19 cellular contexts compared by ENCODE assay signal in the genomic region with DNA sequence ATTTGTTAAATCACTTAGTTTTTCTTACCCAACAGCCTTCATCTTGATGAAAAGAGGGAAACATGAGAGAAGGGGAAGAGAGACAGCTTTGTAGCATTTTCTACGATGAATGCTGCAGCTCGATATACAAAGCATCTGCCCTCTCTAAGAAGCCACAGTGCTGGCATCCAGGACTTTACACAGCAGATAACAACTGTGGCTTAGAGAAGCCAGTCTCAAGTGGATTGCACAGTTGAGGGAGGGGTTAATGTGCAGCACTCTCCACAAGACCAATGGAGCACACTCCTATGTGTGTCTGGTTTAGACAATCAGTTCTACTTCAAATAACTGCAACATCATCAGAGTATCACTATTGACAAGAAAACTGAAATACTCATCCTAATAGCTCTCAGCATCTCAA. TPM values are rescaled to one million over a fixed set of nuclear protein-coding genes. Genes with fewer than 3 reads are reported as not detected.
DNase-seq lines count a peak whose midpoint lies in the region; ATAC-seq, FAIRE-seq and TF ChIP-seq lines count a peak whose summit lies in the region.
"Had no signal": no experiment of that assay in that cellular context is flagged by ENCODE, and none has a peak within 500 bp of the region (broad histone marks: within the 10 kb centered on the region; RNA-seq: fewer than 3 reads in every experiment).

No MANE protein-coding gene starts in this region.

- no peaks in the 10 kb centered on the region for H3K27me3 Mint-ChIP-seq in activated T-cell treated with anti-CD3 and anti-CD28 coated beads, Interleukin-2, amount 50 U/mL, for 72 hours (ENCODE audit: low read depth)
- H3K27me3 Mint-ChIP-seq in naive thymus-derived CD4-positive, alpha-beta T cell: no peaks in the 10 kb centered on the region
- no peaks in the 10 kb centered on the region for H3K27me3 Mint-ChIP-seq in natural killer cell (ENCODE audit: low read depth in 2 of 2)
- H3K27me3 Mint-ChIP-seq: activated B cell treated with CpG ODN at 0.5 μM for 24 hours; CD4-positive, alpha-beta memory T cell; stimulated activated naive B cell treated with anti-CD40 and anti-IgM and Interleukin-4, amounts not matched to agents 10 μg/mL and 1 μg/mL and 100 μg/mL, for 72 hours had no signal

- peaks cover 49% of the 10 kb centered on the region for H3K4me1 Mint-ChIP-seq in activated T-cell treated with anti-CD3 and anti-CD28 coated beads, Interleukin-2, amount 50 U/mL, for 72 hours (ENCODE audit: low read depth)
- H3K4me1 Mint-ChIP-seq in naive thymus-derived CD4-positive, alpha-beta T cell: peaks cover 31 to 68% (median 46%) of the 10 kb centered on the region in 7 donors
- H3K4me1 Mint-ChIP-seq in natural killer cell: peaks cover 13 to 22% of the 10 kb centered on the region in 2 donors

- H3K4me3 Mint-ChIP-seq in activated T-cell treated with anti-CD3 and anti-CD28 coated beads, Interleukin-2, amount 50 U/mL, for 72 hours: no peak overlapping the region
- H3K4me3 Mint-ChIP-seq in naive thymus-derived CD4-positive, alpha-beta T cell: no peak overlapping the region
- no peak overlapping the region for H3K4me3 Mint-ChIP-seq in natural killer cell
- H3K4me3 Mint-ChIP-seq: activated B cell treated with CpG ODN at 0.5 μM for 24 hours; CD4-positive, alpha-beta memory T cell; stimulated activated naive B cell treated with anti-CD40 and anti-IgM and Interleukin-4, amounts not matched to agents 10 μg/mL and 1 μg/mL and 100 μg/mL, for 72 hours had no signal

- no peak overlapping the region for H3K4me3 ChIP-seq in Panc1 (ENCODE audit: low read depth in 2 of 2, low read length in 2 of 2)
- no peak overlapping the region for H3K4me3 ChIP-seq in naive thymus-derived CD4-positive, alpha-beta T cell (ENCODE audit: low read length)
- H3K4me3 ChIP-seq: heart left ventricle, thyroid gland had no signal

- ATAC-seq in activated T-cell treated with anti-CD3 and anti-CD28 coated beads, Interleukin-2, amount 50 U/mL, for 72 hours (replicated peaks in 1 of 2): no peak
- ATAC-seq in Panc1 (peak; percentile 32; the same call in 1 of the 2 replicates), natural killer cell (no peak)
- ATAC-seq in naive thymus-derived CD4-positive, alpha-beta T cell: no peak
- ATAC-seq: stimulated activated naive B cell treated with anti-CD40 and anti-IgM and Interleukin-4, amounts not matched to agents 10 μg/mL and 1 μg/mL and 100 μg/mL, for 72 hours had no signal

- CTCF ChIA-PET in Panc1 (lab: Charles Lee): no interaction called here
- CTCF ChIA-PET in naive thymus-derived CD4-positive, alpha-beta T cell (lab: Charles Lee): interaction anchor here (0.9 kb wide), 1 partner anchor 14 kb away, joined by 3 read pairs; no protein-coding TSS in a partner anchor

- BruUV-seq in Panc1 (replicated peaks; lab: Mats Ljungman, UMichigan): no TSS peak

- no peaks in the 10 kb centered on the region for H3K9me3 ChIP-seq in Panc1 (ENCODE audit: control insufficient read depth, insufficient read depth, low read depth, low read length)
- H3K9me3 ChIP-seq in naive thymus-derived CD4-positive, alpha-beta T cell (ENCODE audit: control insufficient read depth in 2 of 3, low read length in 3 of 3): no peaks in the 10 kb centered on the region
- H3K9me3 ChIP-seq: heart left ventricle, thyroid gland had no signal

- peak; percentile 56 for FAIRE-seq in GM12891 (lab: Jason Lieb, UNC)

- TF ChIP-seq CTCF in Panc1 (IDR thresholded peaks at IDR 0.05) (no peak), natural killer cell (IDR thresholded peaks at IDR 0.05) (no peak)

- intact Hi-C loops in Panc1 (cut with micrococcal nuclease; ENCODE audit: unreplicated experiment) (no loop called here), natural killer cell (cut with micrococcal nuclease) (loop anchor here (10.0 kb wide), 1 partner anchor 833 kb away; no protein-coding TSS in a partner anchor)
- intact Hi-C loops in naive thymus-derived CD4-positive, alpha-beta T cell (cut with micrococcal nuclease): no loop called here

- no peaks in the 10 kb centered on the region for H3K27me3 ChIP-seq in Panc1 (ENCODE audit: control insufficient read depth, insufficient read depth, low read length)
- H3K27me3 ChIP-seq in naive thymus-derived CD4-positive, alpha-beta T cell (ENCODE audit: control insufficient read depth in 2 of 2, insufficient read depth in 2 of 2, low read length in 2 of 2): no peaks in the 10 kb centered on the region
- H3K27me3 ChIP-seq: heart left ventricle, thyroid gland had no signal

- H3K36me3 ChIP-seq in Panc1 (ENCODE audit: control insufficient read depth, insufficient read depth, low read length): peaks cover 64% of the 10 kb centered on the region
- H3K36me3 ChIP-seq in naive thymus-derived CD4-positive, alpha-beta T cell (ENCODE audit: control insufficient read depth in 2 of 3, insufficient read depth in 3 of 3, low read length in 3 of 3): peaks cover 8 to 42% (median 13%) of the 10 kb centered on the region in 3 experiments

- peaks cover 21% of the 10 kb centered on the region for H3K4me1 ChIP-seq in Panc1 (ENCODE audit: control insufficient read depth, insufficient read depth, low read length)
- peaks cover 15 to 23% of the 10 kb centered on the region in 2 donors for H3K4me1 ChIP-seq in naive thymus-derived CD4-positive, alpha-beta T cell (ENCODE audit: control insufficient read depth in 2 of 2, insufficient read depth in 2 of 2, low read length in 2 of 2)

- H3K27ac ChIP-seq in Panc1 (ENCODE audit: low read length): no peak overlapping the region; the same call in 1 of the 2 replicates
- peak overlapping the region; percentile 3 for H3K27ac ChIP-seq in naive thymus-derived CD4-positive, alpha-beta T cell (ENCODE audit: low read depth, low read length)
- H3K27ac ChIP-seq: heart left ventricle, thyroid gland had no signal

- peaks cover 3 to 15% of the 10 kb centered on the region in 2 donors for H3K36me3 Mint-ChIP-seq in activated T-cell treated with anti-CD3 and anti-CD28 coated beads, Interleukin-2, amount 50 U/mL, for 72 hours (ENCODE audit: insufficient read depth in 2 of 2)
- peaks cover 0 to 15% (median 13%) of the 10 kb centered on the region in 5 donors for H3K36me3 Mint-ChIP-seq in naive thymus-derived CD4-positive, alpha-beta T cell
- H3K36me3 Mint-ChIP-seq in natural killer cell: no peaks in the 10 kb centered on the region

- TF ChIP-seq POLR2A in GM12891 (IDR thresholded peaks at IDR 0.05; ENCODE audit: low read depth, low read length): no peak

- in situ Hi-C loops in Panc1 (cut with HindIII; ENCODE audit: low pct_unique_long_range_greater_than_20kb, low sequenced_read_pairs): no loop called here

- DNase-seq in activated T-cell treated with anti-CD3 and anti-CD28 coated beads, Interleukin-2, amount 50 U/mL, for 72 hours: no peak
- DNase-seq in activated T-cell treated with anti-CD3 and anti-CD28 coated beads for 4 hours (no peak), GM12891 (ENCODE audit: insufficient read length, low spot score) (no peak), Panc1 (ENCODE audit: low read depth, low spot score) (no peak), NCI-H524 (lab: John Stamatoyannopoulos, UW) (no peak), natural killer cell (no peak)
- DNase-seq in naive thymus-derived CD4-positive, alpha-beta T cell: no peak
- DNase-seq in activated effector memory CD4-positive, alpha-beta T cell treated with Interleukin-2 at 50 U/mL for 16 hours: no peak
- DNase-seq: activated B cell treated with CpG ODN at 0.5 μM for 24 hours; activated gamma-delta T cell; CD4-positive, alpha-beta memory T cell; DMS79; heart left ventricle; MM.1S; NCI-H2029; NCI-H446 treated with DMSO at 0.1 percent for 48 hours; nucleus accumbens; stimulated activated naive B cell treated with anti-CD40 and anti-IgM and Interleukin-4, amounts not matched to agents 10 μg/mL and 1 μg/mL and 100 μg/mL, for 72 hours; thyroid gland had no signal

- peak overlapping the region; percentile 58 for H3K27ac Mint-ChIP-seq in activated T-cell treated with anti-CD3 and anti-CD28 coated beads, Interleukin-2, amount 50 U/mL, for 72 hours
- peak overlapping the region in 7 of 9 donors; percentile 29 to 78 (median 62) for H3K27ac Mint-ChIP-seq in naive thymus-derived CD4-positive, alpha-beta T cell
- H3K27ac Mint-ChIP-seq in natural killer cell: peak overlapping the region in 1 of 2 donors; percentile 13
- H3K27ac Mint-ChIP-seq: activated B cell treated with CpG ODN at 0.5 μM for 24 hours; stimulated activated naive B cell treated with anti-CD40 and anti-IgM and Interleukin-4, amounts not matched to agents 10 μg/mL and 1 μg/mL and 100 μg/mL, for 72 hours had no signal

- no peaks in the 10 kb centered on the region for H3K9me3 Mint-ChIP-seq in activated T-cell treated with anti-CD3 and anti-CD28 coated beads, Interleukin-2, amount 50 U/mL, for 72 hours
- H3K9me3 Mint-ChIP-seq in naive thymus-derived CD4-positive, alpha-beta T cell: no peaks in the 10 kb centered on the region
- H3K9me3 Mint-ChIP-seq in natural killer cell: no peaks in the 10 kb centered on the region
- H3K9me3 Mint-ChIP-seq: activated B cell treated with CpG ODN at 0.5 μM for 24 hours; CD4-positive, alpha-beta memory T cell; stimulated activated naive B cell treated with anti-CD40 and anti-IgM and Interleukin-4, amounts not matched to agents 10 μg/mL and 1 μg/mL and 100 μg/mL, for 72 hours had no signal

- POLR2A ChIA-PET in Panc1 (lab: Charles Lee): no interaction called here
- POLR2A ChIA-PET in naive thymus-derived CD4-positive, alpha-beta T cell (lab: Charles Lee): interaction anchor here (0.5 to 15.5 kb wide), 5 partner anchors 8 to 382 kb away, joined by 3 to 307 read pairs (median 3); a partner anchor contains a TSS

RNA-seq across cellular contexts. Expression of a gene that starts 5.8 kb away (rescaled TPM):
- 10 to 100 TPM; 13.3 to 14.4 TPM for total RNA-seq in activated T-cell treated with anti-CD3 and anti-CD28 coated beads, Interleukin-2, amount 50 U/mL, for 72 hours
- polyA plus RNA-seq in GM12891 (2012; ENCODE audit: low read depth, missing spikeins): 10.7 TPM
- total RNA-seq in Panc1 (2021; ENCODE audit: unreplicated experiment): 31.5 TPM
- polyA plus RNA-seq in Panc1 (2012; ENCODE audit: insufficient read length): 31.3 TPM
- 10 to 100 TPM; 16.0 to 38.1 (median 19.3) TPM for total RNA-seq in naive thymus-derived CD4-positive, alpha-beta T cell
- polyA plus RNA-seq in naive thymus-derived CD4-positive, alpha-beta T cell: 10 to 100 TPM in 1 of 2 donors, 1 to 10 TPM in 1; 8.7 to 13.0 TPM
- total RNA-seq in natural killer cell: 10 to 100 TPM; 13.9 to 17.3 (median 16.6) TPM

RNA-seq across cellular contexts. Expression of a gene that starts 5.9 kb away (rescaled TPM):
- 10 to 100 TPM; 45.0 to 46.1 TPM for total RNA-seq in activated T-cell treated with anti-CD3 and anti-CD28 coated beads, Interleukin-2, amount 50 U/mL, for 72 hours
- polyA plus RNA-seq in GM12891 (2012; ENCODE audit: low read depth, missing spikeins): 20.6 TPM
- total RNA-seq in Panc1 (2021; ENCODE audit: unreplicated experiment) (56.3 TPM), natural killer cell (10 to 100 TPM; 12.7 to 31.0 (median 25.3) TPM)
- 45.5 TPM for polyA plus RNA-seq in Panc1 (2012; ENCODE audit: insufficient read length)
- total RNA-seq in naive thymus-derived CD4-positive, alpha-beta T cell: 10 to 100 TPM; 22.7 to 89.0 (median 41.4) TPM
- polyA plus RNA-seq in naive thymus-derived CD4-positive, alpha-beta T cell: 1 to 10 TPM; 6.7 to 6.8 TPM

RNA-seq across cellular contexts. Expression of a gene that starts 16.5 kb away (rescaled TPM):
- 10 to 100 TPM; 87.7 to 95.8 TPM for total RNA-seq in activated T-cell treated with anti-CD3 and anti-CD28 coated beads, Interleukin-2, amount 50 U/mL, for 72 hours
- 11.7 TPM for polyA plus RNA-seq in GM12891 (2012; ENCODE audit: low read depth, missing spikeins)
- total RNA-seq in Panc1 (2021; ENCODE audit: unreplicated experiment): 71.7 TPM
- polyA plus RNA-seq in Panc1 (2012; ENCODE audit: insufficient read length): 41.1 TPM
- total RNA-seq in naive thymus-derived CD4-positive, alpha-beta T cell: 100 to 1,000 TPM in 2 of 5 experiments, 10 to 100 TPM in 3; 58.7 to 124 (median 93.4) TPM
- 10 to 100 TPM; 17.1 to 21.9 TPM for polyA plus RNA-seq in naive thymus-derived CD4-positive, alpha-beta T cell
- 10 to 100 TPM; 46.5 to 56.5 (median 53.6) TPM for total RNA-seq in natural killer cell

RNA-seq across cellular contexts. Expression of a gene that starts 43.6 kb away (rescaled TPM):
- 1 to 10 TPM; 1.7 to 2.7 TPM for total RNA-seq in activated T-cell treated with anti-CD3 and anti-CD28 coated beads, Interleukin-2, amount 50 U/mL, for 72 hours
- polyA plus RNA-seq in GM12891 (2012; ENCODE audit: low read depth, missing spikeins): 1.7 TPM
- total RNA-seq in Panc1 (2021; ENCODE audit: unreplicated experiment) (2.1 TPM), natural killer cell (1 to 10 TPM; 4.0 to 6.8 (median 5.3) TPM)
- polyA plus RNA-seq in Panc1 (2012; ENCODE audit: insufficient read length): 0.87 TPM
- total RNA-seq in naive thymus-derived CD4-positive, alpha-beta T cell: 1 to 10 TPM; 2.5 to 4.7 (median 4.1) TPM
- polyA plus RNA-seq in naive thymus-derived CD4-positive, alpha-beta T cell: 1 to 10 TPM in 1 of 2 donors, under 1 TPM in 1; 0.58 to 1.6 TPM

RNA-seq across cellular contexts. Expression of a gene that starts 43.6 kb away (rescaled TPM):
- total RNA-seq in activated T-cell treated with anti-CD3 and anti-CD28 coated beads, Interleukin-2, amount 50 U/mL, for 72 hours: 10 to 100 TPM; 30.5 to 37.9 TPM
- 28.0 TPM for polyA plus RNA-seq in GM12891 (2012; ENCODE audit: low read depth, missing spikeins)
- total RNA-seq in Panc1 (2021; ENCODE audit: unreplicated experiment): 38.5 TPM
- 37.7 TPM for polyA plus RNA-seq in Panc1 (2012; ENCODE audit: insufficient read length)
- total RNA-seq in naive thymus-derived CD4-positive, alpha-beta T cell: 10 to 100 TPM; 30.3 to 43.7 (median 35.7) TPM
- 10 to 100 TPM in 1 of 2 donors, 1 to 10 TPM in 1; 5.5 to 18.5 TPM for polyA plus RNA-seq in naive thymus-derived CD4-positive, alpha-beta T cell
- 10 to 100 TPM; 33.9 to 42.2 (median 36.4) TPM for total RNA-seq in natural killer cell
